ENCODE assay signal across 23 cellular contexts in the genomic region with DNA sequence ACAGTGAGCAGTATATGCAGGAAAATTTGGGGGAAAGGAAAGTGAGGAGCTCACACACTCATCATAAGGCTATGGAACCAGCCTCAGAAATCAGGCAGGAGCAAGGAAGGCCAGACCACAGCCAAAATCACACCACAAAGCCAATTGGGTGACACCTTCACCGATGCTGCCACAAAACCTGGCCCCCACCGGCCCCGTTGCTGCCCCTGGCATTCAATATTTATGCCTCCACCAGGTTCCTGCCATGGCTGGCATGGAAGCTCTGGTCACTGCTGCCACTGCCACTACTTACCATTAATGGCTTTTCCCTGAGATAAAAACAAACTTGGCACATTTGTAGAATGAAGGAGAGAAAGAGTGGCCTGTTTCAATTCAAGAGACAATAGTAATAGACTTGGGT.
"Had no signal": no experiment of that assay in that cellular context is flagged by ENCODE, and none has a peak within 500 bp of the region (broad histone marks: within the 10 kb centered on the region; RNA-seq: fewer than 3 reads in every experiment).

No MANE protein-coding gene starts in this region.

- H3K27me3 ChIP-seq: dorsolateral prefrontal cortex, esophagus squamous epithelium, gastrocnemius medialis, left lung had no signal

- H3K36me3 ChIP-seq: gastrocnemius medialis, heart right ventricle had no signal

- H3K4me1 Mint-ChIP-seq: mesothelial cell of epicardium had no signal

- H3K9me3 ChIP-seq: esophagus squamous epithelium, gastrocnemius medialis, left lung, lower lobe of right lung, mucosa of descending colon had no signal

- DNase-seq: dermis blood vessel endothelial cell; dorsolateral prefrontal cortex; effector CD4-positive, alpha-beta T cell; effector memory CD4-positive, alpha-beta T cell; erythroblast; esophagus squamous epithelium; foreskin fibroblast; foreskin melanocyte; gastrocnemius medialis; glutamatergic neuron; head of caudate nucleus; heart right ventricle; hippocampal formation; left cardiac atrium; left lung; left ventricle myocardium superior; lower lobe of right lung; mesenchymal stem cell; mucosa of descending colon had no signal

- ATAC-seq: esophagus mucosa, gastrocnemius medialis, heart right ventricle, left cardiac atrium, left lung, left ventricle myocardium superior, lower lobe of right lung, mucosa of descending colon had no signal

- H3K4me3 Mint-ChIP-seq: mesothelial cell of epicardium had no signal

- H3K4me3 ChIP-seq: coronary artery, dorsolateral prefrontal cortex, esophagus squamous epithelium, gastrocnemius medialis, heart right ventricle, left lung, lower lobe of right lung, mucosa of descending colon had no signal

- H3K27ac Mint-ChIP-seq: mesothelial cell of epicardium had no signal

- H3K27ac ChIP-seq: coronary artery, dorsolateral prefrontal cortex, epithelial cell of prostate, esophagus squamous epithelium, gastrocnemius medialis, heart right ventricle, left lung, lower lobe of right lung had no signal

- H3K4me1 ChIP-seq: gastrocnemius medialis, heart right ventricle, left lung, lower lobe of right lung had no signal
